Comparison of ENCODE assay signal across 8 cellular contexts in the genomic region with DNA sequence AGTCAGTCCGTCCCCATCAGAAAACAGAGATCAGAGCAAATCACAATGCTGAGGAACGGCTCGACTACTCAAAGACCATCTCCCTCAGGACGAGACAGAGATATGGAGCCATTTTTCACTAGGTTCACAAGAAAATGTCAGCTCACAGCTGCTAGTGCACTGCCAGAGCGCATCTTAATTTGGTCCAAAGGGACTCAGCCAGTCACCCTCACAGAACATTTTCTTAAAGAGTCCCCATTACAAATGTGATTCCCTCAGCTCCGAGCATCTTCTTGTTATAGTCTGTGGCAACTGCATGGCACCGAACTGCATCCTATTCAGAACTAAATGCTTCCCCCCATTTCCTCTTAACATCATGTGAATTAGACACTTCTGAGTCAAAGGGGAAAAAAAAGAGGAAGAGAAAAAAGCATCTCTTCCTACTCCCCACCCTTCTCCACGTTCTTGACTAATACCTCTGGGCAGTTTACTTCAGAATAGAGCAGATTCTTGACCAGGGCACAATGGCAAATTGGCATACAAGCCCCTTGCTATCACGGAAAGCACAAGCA.
DNase-seq lines count a peak whose midpoint lies in the region; ATAC-seq and TF ChIP-seq lines count a peak whose summit lies in the region.

No MANE protein-coding gene starts in this region.

- H3K4me1 ChIP-seq in upper lobe of right lung = peaks cover 6% of the 10 kb centered on the region

- H3K9me3 ChIP-seq in upper lobe of right lung = no peaks in the 10 kb centered on the region

- DNase-seq in NOMO-1 (lab: John Stamatoyannopoulos, UW; ENCODE audit: unreplicated experiment in 2 of 2) (peak; percentile 36 to 50), hippocampal formation (lab: John Stamatoyannopoulos, UW) (peak; percentile 33 to 58), upper lobe of right lung (no peak), NCI-H146 (lab: John Stamatoyannopoulos, UW) (no peak), GOT3 (lab: John Stamatoyannopoulos, UW) (no peak)
- DNase-seq in activated effector memory CD4-positive, alpha-beta T cell treated with anti-CD3 and anti-CD28 coated beads, Interleukin-2, amount 50 U/mL, for 16 hours = no peak

- no peak for TF ChIP-seq CTCF in upper lobe of right lung (IDR thresholded peaks at IDR 0.05)

- no peak overlapping the region for H3K27ac ChIP-seq in upper lobe of right lung

- ATAC-seq in GM18907 (IDR thresholded peaks at IDR 0.05; ENCODE audit: unreplicated experiment) (peak; percentile 97), HG02885 (IDR thresholded peaks at IDR 0.05; ENCODE audit: poor library complexity, unreplicated experiment) (peak; percentile 88), upper lobe of right lung (peak; percentile 61)

- no peaks in the 10 kb centered on the region for H3K36me3 ChIP-seq in upper lobe of right lung

- intact Hi-C loops in upper lobe of right lung (cut with DNase I) = no loop called here

- no peaks in the 10 kb centered on the region for H3K27me3 ChIP-seq in upper lobe of right lung

- no peak overlapping the region for H3K4me3 ChIP-seq in upper lobe of right lung

Comparison
In these comparisons a context has a peak if more than half of its experiments do, and no peak if none do; other contexts are left out.
1. DNase-seq: peak in NOMO-1 (2 of 2) and hippocampal formation (2 of 2); none in upper lobe of right lung (single experiment), activated effector memory CD4-positive, alpha-beta T cell treated with anti-CD3 and anti-CD28 coated beads, Interleukin-2, amount 50 U/mL, for 16 hours (single experiment), NCI-H146 (single experiment) and GOT3 (single experiment).
2. Peak in every context shown above with its lines, with median percentiles within 50 percentile points of each other: ATAC-seq.